2 cellular contexts compared by ENCODE assay signal in genomic region chr6:155274106-155274505, GRCh38.
TF ChIP-seq lines count a peak whose summit lies in the region.

No MANE protein-coding gene starts in this region.

TF ChIP-seq in IMR-90, 13 proteins besides CTCF, POLR2A, EP300 and RAD21:
- TF ChIP-seq ELK1 (IDR thresholded peaks at IDR 0.05; ENCODE audit: borderline replicate concordance, low read depth, low read length) (no peak), RFX5 (IDR thresholded peaks at IDR 0.05; ENCODE audit: low read depth, low read length) (no peak), NFE2L2 (IDR thresholded peaks at IDR 0.05; ENCODE audit: low read depth, low read length) (no peak), BHLHE40 (IDR thresholded peaks at IDR 0.05; ENCODE audit: low read depth, low read length) (no peak), MXI1 (IDR thresholded peaks at IDR 0.05; ENCODE audit: borderline replicate concordance, low read depth, low read length) (no peak), CEBPB (IDR thresholded peaks at IDR 0.05; ENCODE audit: low read depth, low read length) (no peak), SMC3 (IDR thresholded peaks at IDR 0.05; ENCODE audit: low read depth, low read length) (no peak), FOS (IDR thresholded peaks at IDR 0.05; ENCODE audit: low read depth, low read length) (no peak), MAFK (IDR thresholded peaks at IDR 0.05; ENCODE audit: low read depth, low read length) (no peak), CHD1 (IDR thresholded peaks at IDR 0.05; ENCODE audit: low read depth, low read length) (no peak)
- TF ChIP-seq, protein P1, sequence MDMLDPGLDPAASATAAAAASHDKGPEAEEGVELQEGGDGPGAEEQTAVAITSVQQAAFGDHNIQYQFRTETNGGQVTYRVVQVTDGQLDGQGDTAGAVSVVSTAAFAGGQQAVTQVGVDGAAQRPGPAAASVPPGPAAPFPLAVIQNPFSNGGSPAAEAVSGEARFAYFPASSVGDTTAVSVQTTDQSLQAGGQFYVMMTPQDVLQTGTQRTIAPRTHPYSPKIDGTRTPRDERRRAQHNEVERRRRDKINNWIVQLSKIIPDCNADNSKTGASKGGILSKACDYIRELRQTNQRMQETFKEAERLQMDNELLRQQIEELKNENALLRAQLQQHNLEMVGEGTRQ (IDR thresholded peaks at IDR 0.05; ENCODE audit: low read depth, low read length), result no peak
TF ChIP-seq in IMR-90: peak in this region for 0.

TF ChIP-seq in GM12878, 131 proteins besides CTCF, POLR2A, EP300 and RAD21:
- TF ChIP-seq, protein P2, sequence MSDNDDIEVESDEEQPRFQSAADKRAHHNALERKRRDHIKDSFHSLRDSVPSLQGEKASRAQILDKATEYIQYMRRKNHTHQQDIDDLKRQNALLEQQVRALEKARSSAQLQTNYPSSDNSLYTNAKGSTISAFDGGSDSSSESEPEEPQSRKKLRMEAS (IDR thresholded peaks at IDR 0.05; ENCODE audit: low read depth, low read length), result no peak
- TF ChIP-seq E2F4 (IDR thresholded peaks at IDR 0.05; ENCODE audit: low read depth, low read length), result no peak
- TF ChIP-seq PAX8 (IDR thresholded peaks at IDR 0.05), result no peak
- TF ChIP-seq SPI1 (IDR thresholded peaks at IDR 0.05; ENCODE audit: borderline replicate concordance, insufficient read depth, low read depth, low read length), result no peak
